ENCODE assay signal across 11 cellular contexts in genomic region chr2:64260093-64260808, GRCh38.
A peak's percentile ranks its signal among the peaks of the same experiment; 100 is the strongest.
DNase-seq lines count a peak whose midpoint lies in the region; ATAC-seq lines count a peak whose summit lies in the region.
"Had no signal": no experiment of that assay in that cellular context is flagged by ENCODE, and none has a peak within 500 bp of the region (broad histone marks: within the 10 kb centered on the region; RNA-seq: fewer than 3 reads in every experiment).

No MANE protein-coding gene starts in this region.

- H3K27me3 Mint-ChIP-seq in T-helper 2 cell treated with Interferon-gamma antibody and Interleukin-4, amounts not matched to agents 5 μg/mL and 100 μg/mL, for 36 hours (ENCODE audit: low read depth) = peaks cover 3% of the 10 kb centered on the region

- no peak overlapping the region for H3K4me3 ChIP-seq in HAP-1

- H3K36me3 Mint-ChIP-seq in T-helper 2 cell treated with Interferon-gamma antibody and Interleukin-4, amounts not matched to agents 5 μg/mL and 100 μg/mL, for 36 hours (ENCODE audit: low read depth) = no peaks in the 10 kb centered on the region
- H3K36me3 Mint-ChIP-seq in stimulated activated effector memory CD8-positive, alpha-beta T cell treated with anti-CD3 and anti-CD28 coated beads, Interleukin-12 subunit alpha, Interleukin-12 subunit beta, amount 100 ng/mL, for 72 hours = no peaks in the 10 kb centered on the region

- peak overlapping the region; percentile 53 for H3K27ac Mint-ChIP-seq in T-helper 2 cell treated with Interferon-gamma antibody and Interleukin-4, amounts not matched to agents 5 μg/mL and 100 μg/mL, for 36 hours
- peak overlapping the region; percentile 58 for H3K27ac Mint-ChIP-seq in stimulated activated effector memory CD8-positive, alpha-beta T cell treated with anti-CD3 and anti-CD28 coated beads, Interleukin-12 subunit alpha, Interleukin-12 subunit beta, amount 100 ng/mL, for 72 hours

- H3K36me3 ChIP-seq in HAP-1 (replicated peaks) = no peaks in the 10 kb centered on the region

- ATAC-seq in HG03460 (IDR thresholded peaks at IDR 0.05; ENCODE audit: unreplicated experiment) = peak; percentile 17
- no peak for ATAC-seq in stimulated activated effector memory CD8-positive, alpha-beta T cell treated with anti-CD3 and anti-CD28 coated beads, Interleukin-12 subunit alpha, Interleukin-12 subunit beta, amount 100 ng/mL, for 72 hours

- no peaks in the 10 kb centered on the region for H3K9me3 Mint-ChIP-seq in T-helper 2 cell treated with Interferon-gamma antibody and Interleukin-4, amounts not matched to agents 5 μg/mL and 100 μg/mL, for 36 hours
- no peaks in the 10 kb centered on the region for H3K9me3 Mint-ChIP-seq in stimulated activated effector memory CD8-positive, alpha-beta T cell treated with anti-CD3 and anti-CD28 coated beads, Interleukin-12 subunit alpha, Interleukin-12 subunit beta, amount 100 ng/mL, for 72 hours

- H3K4me3 Mint-ChIP-seq in T-helper 2 cell treated with Interferon-gamma antibody and Interleukin-4, amounts not matched to agents 5 μg/mL and 100 μg/mL, for 36 hours = peak overlapping the region; percentile 65
- H3K4me3 Mint-ChIP-seq in stimulated activated effector memory CD8-positive, alpha-beta T cell treated with anti-CD3 and anti-CD28 coated beads, Interleukin-12 subunit alpha, Interleukin-12 subunit beta, amount 100 ng/mL, for 72 hours = peak overlapping the region; percentile 49

- in situ Hi-C loops in HAP-1 (cut with MboI; ENCODE audit: low sequenced_read_pairs) = no loop called here

- no peaks in the 10 kb centered on the region for H3K9me3 ChIP-seq in HAP-1

- H3K4me1 ChIP-seq in HAP-1 = peaks cover 5% of the 10 kb centered on the region

- no peak for DNase-seq in T-helper 2 cell treated with Interferon-gamma antibody and Interleukin-4, amounts not matched to agents 5 μg/mL and 100 μg/mL, for 36 hours (ENCODE audit: low spot score)
- DNase-seq in T-helper 2 cell (no peak), caudate nucleus (lab: John Stamatoyannopoulos, UW) (no peak), HAP-1 (ENCODE audit: low spot score in 2 of 2) (no peak), DMS53 (lab: John Stamatoyannopoulos, UW) (no peak)
- DNase-seq in stimulated activated effector memory CD8-positive, alpha-beta T cell treated with anti-CD3 and anti-CD28 coated beads, Interleukin-12 subunit alpha, Interleukin-12 subunit beta, amount 100 ng/mL, for 72 hours (ENCODE audit: low spot score in 2 of 2) = no peak
- no peak for DNase-seq in stimulated activated CD4-positive, alpha-beta T cell treated with anti-CD3 and anti-CD28 coated beads, Interleukin-4, amount 100 ng/mL, for 4 hours
- DNase-seq: amniotic stem cell, NCI-H82 had no signal

- H3K27ac ChIP-seq in caudate nucleus (ENCODE audit: low read depth, low read length) = peak overlapping the region; percentile 24
- H3K27ac ChIP-seq: epithelial cell of prostate had no signal

- peaks cover 14% of the 10 kb centered on the region for H3K27me3 ChIP-seq in HAP-1 (ENCODE audit: low read depth)

- H3K4me1 Mint-ChIP-seq in T-helper 2 cell treated with Interferon-gamma antibody and Interleukin-4, amounts not matched to agents 5 μg/mL and 100 μg/mL, for 36 hours (ENCODE audit: low read depth) = peaks cover 5% of the 10 kb centered on the region
- peaks cover 6% of the 10 kb centered on the region for H3K4me1 Mint-ChIP-seq in stimulated activated effector memory CD8-positive, alpha-beta T cell treated with anti-CD3 and anti-CD28 coated beads, Interleukin-12 subunit alpha, Interleukin-12 subunit beta, amount 100 ng/mL, for 72 hours
